ENCODE assay signal across 25 cellular contexts in genomic region chr13:113565526-113566226, GRCh38. TPM values are rescaled to one million over a fixed set of nuclear protein-coding genes. Genes with fewer than 3 reads are reported as not detected.
A peak's percentile ranks its signal among the peaks of the same experiment; 100 is the strongest.
DNase-seq lines count a peak whose midpoint lies in the region; ATAC-seq, FAIRE-seq and TF ChIP-seq lines count a peak whose summit lies in the region.
"Had no signal": no experiment of that assay in that cellular context is flagged by ENCODE, and none has a peak within 500 bp of the region (broad histone marks: within the 10 kb centered on the region; RNA-seq: fewer than 3 reads in every experiment).

No MANE protein-coding gene starts in this region.

- TF ChIP-seq POLR2A in stomach (IDR thresholded peaks at IDR 0.05): no peak

- no peak for TF ChIP-seq CTCF in activated CD8-positive, alpha-beta T cell treated with anti-CD3 and anti-CD28 coated beads for 36 hours (IDR thresholded peaks at IDR 0.05)
- no peak for TF ChIP-seq CTCF in kidney (IDR thresholded peaks at IDR 0.05; ENCODE audit: borderline replicate concordance, extremely low read depth, insufficient read depth)
- no peak for TF ChIP-seq CTCF in stomach (IDR thresholded peaks at IDR 0.05)
- TF ChIP-seq CTCF in HFFc6 (IDR thresholded peaks at IDR 0.05): no peak

- no peaks in the 10 kb centered on the region for H3K9me3 ChIP-seq in kidney (ENCODE audit: control insufficient read depth in 1 of 2, low read length in 2 of 2)
- H3K9me3 ChIP-seq in stomach: no peaks in the 10 kb centered on the region
- H3K9me3 ChIP-seq: thyroid gland had no signal

- no peaks in the 10 kb centered on the region for H3K36me3 Mint-ChIP-seq in activated CD8-positive, alpha-beta T cell treated with anti-CD3 and anti-CD28 coated beads, Interleukin-2, amount 10 ng/mL, durations not matched to agents 7 days and 5 days (ENCODE audit: low read depth)
- H3K36me3 Mint-ChIP-seq in activated CD8-positive, alpha-beta T cell treated with anti-CD3 and anti-CD28 coated beads for 36 hours (ENCODE audit: low read depth): no peaks in the 10 kb centered on the region
- no peaks in the 10 kb centered on the region for H3K36me3 Mint-ChIP-seq in central memory CD8-positive, alpha-beta T cell (ENCODE audit: insufficient read depth)
- H3K36me3 Mint-ChIP-seq in HFFc6 (ENCODE audit: low read depth): no peaks in the 10 kb centered on the region
- H3K36me3 Mint-ChIP-seq: CD4-positive, CD25-positive, alpha-beta regulatory T cell had no signal

- H3K4me3 Mint-ChIP-seq in activated CD8-positive, alpha-beta T cell treated with anti-CD3 and anti-CD28 coated beads, Interleukin-2, amount 10 ng/mL, durations not matched to agents 7 days and 5 days: no peak overlapping the region
- H3K4me3 Mint-ChIP-seq in activated CD8-positive, alpha-beta T cell treated with anti-CD3 and anti-CD28 coated beads for 36 hours: no peak overlapping the region
- no peak overlapping the region for H3K4me3 Mint-ChIP-seq in central memory CD8-positive, alpha-beta T cell
- H3K4me3 Mint-ChIP-seq in HFFc6: no peak overlapping the region
- H3K4me3 Mint-ChIP-seq: activated naive CD8-positive, alpha-beta T cell treated with anti-CD3 and anti-CD28 coated beads, Interleukin-2, amount 50 U/mL, for 24 hours; activated T-cell treated with anti-CD3 and anti-CD28 coated beads, Interleukin-2, amount 50 U/mL, for 24 hours; CD4-positive, CD25-positive, alpha-beta regulatory T cell; stimulated activated naive CD8-positive, alpha-beta T cell treated with anti-CD3 and anti-CD28 coated beads, Interleukin-15, Interleukin-2, amounts not matched to agents 100 ng/mL and 50 ng/mL, for 24 hours had no signal

- no peak for ATAC-seq in activated CD8-positive, alpha-beta T cell treated with anti-CD3 and anti-CD28 coated beads, Interleukin-2, amount 10 ng/mL, durations not matched to agents 7 days and 5 days
- no peak for ATAC-seq in activated CD8-positive, alpha-beta T cell treated with anti-CD3 and anti-CD28 coated beads for 36 hours
- ATAC-seq in central memory CD8-positive, alpha-beta T cell (replicated peaks; ENCODE audit: extremely low read depth, poor library complexity, severe bottlenecking): no peak
- ATAC-seq: activated naive CD8-positive, alpha-beta T cell treated with anti-CD3 and anti-CD28 coated beads, Interleukin-2, amount 50 U/mL, for 24 hours; foreskin keratinocyte; GM12878; left cardiac atrium had no signal

- peak; percentile 13 for DNase-seq in activated CD8-positive, alpha-beta T cell treated with anti-CD3 and anti-CD28 coated beads, Interleukin-2, amount 10 ng/mL, durations not matched to agents 7 days and 5 days
- no peak for DNase-seq in activated CD8-positive, alpha-beta T cell treated with anti-CD3 and anti-CD28 coated beads for 36 hours
- DNase-seq in central memory CD8-positive, alpha-beta T cell (ENCODE audit: low spot score in 2 of 2): no peak
- DNase-seq in kidney (peak; percentile 41), stomach (peak; percentile 13), HFFc6 (no peak), NCI-H524 (lab: John Stamatoyannopoulos, UW) (no peak), NCI-H748 (lab: John Stamatoyannopoulos, UW; ENCODE audit: unreplicated experiment) (no peak)
- DNase-seq: activated CD4-positive, alpha-beta T cell treated with anti-CD3 and anti-CD28 coated beads, Interleukin-2, amount 50 U/mL, for 4 hours; activated gamma-delta T cell; activated naive CD8-positive, alpha-beta T cell treated with anti-CD3 and anti-CD28 coated beads, Interleukin-2, amount 50 U/mL, for 24 hours; activated T-cell treated with anti-CD3 and anti-CD28 coated beads, Interleukin-2, amount 50 U/mL, for 24 hours; CD4-positive, CD25-positive, alpha-beta regulatory T cell; effector CD8-positive, alpha-beta T cell; foreskin keratinocyte; GM23248; left cardiac atrium; NCI-H1048; NCI-H187; NCI-H526 treated with DMSO at 0.1 percent for 48 hours; SIG-M5; thyroid gland had no signal

- no peak for FAIRE-seq in kidney (lab: Jason Lieb, UNC)
- FAIRE-seq: A204.1, GM12878 had no signal

- CTCF ChIA-PET in activated CD8-positive, alpha-beta T cell treated with anti-CD3 and anti-CD28 coated beads, Interleukin-2, amount 10 ng/mL, durations not matched to agents 7 days and 5 days (lab: Charles Lee): no interaction called here
- CTCF ChIA-PET in activated CD8-positive, alpha-beta T cell treated with anti-CD3 and anti-CD28 coated beads for 36 hours (lab: Charles Lee): no interaction called here

- POLR2A ChIA-PET in activated CD8-positive, alpha-beta T cell treated with anti-CD3 and anti-CD28 coated beads, Interleukin-2, amount 10 ng/mL, durations not matched to agents 7 days and 5 days (lab: Charles Lee): no interaction called here
- POLR2A ChIA-PET in activated CD8-positive, alpha-beta T cell treated with anti-CD3 and anti-CD28 coated beads for 36 hours (lab: Charles Lee): no interaction called here

- no peak overlapping the region for H3K27ac ChIP-seq in kidney (ENCODE audit: low read depth in 2 of 2, low read length in 2 of 2)
- H3K27ac ChIP-seq in stomach: no peak overlapping the region
- H3K27ac ChIP-seq: foreskin keratinocyte, GM23248, thyroid gland had no signal

- no peak overlapping the region for H3K27ac Mint-ChIP-seq in activated CD8-positive, alpha-beta T cell treated with anti-CD3 and anti-CD28 coated beads, Interleukin-2, amount 10 ng/mL, durations not matched to agents 7 days and 5 days
- H3K27ac Mint-ChIP-seq in activated CD8-positive, alpha-beta T cell treated with anti-CD3 and anti-CD28 coated beads for 36 hours: no peak overlapping the region
- peak overlapping the region; percentile 25 for H3K27ac Mint-ChIP-seq in central memory CD8-positive, alpha-beta T cell (ENCODE audit: low read depth)
- H3K27ac Mint-ChIP-seq in HFFc6: no peak overlapping the region
- H3K27ac Mint-ChIP-seq: activated naive CD8-positive, alpha-beta T cell treated with anti-CD3 and anti-CD28 coated beads, Interleukin-2, amount 50 U/mL, for 24 hours; activated T-cell treated with anti-CD3 and anti-CD28 coated beads, Interleukin-2, amount 50 U/mL, for 24 hours; CD4-positive, CD25-positive, alpha-beta regulatory T cell; stimulated activated naive CD8-positive, alpha-beta T cell treated with anti-CD3 and anti-CD28 coated beads, Interleukin-15, Interleukin-2, amounts not matched to agents 100 ng/mL and 50 ng/mL, for 24 hours had no signal

- 79 to 88% (median 82%) methylated on average over 20 to 26 of the region's 26 CpGs for WGBS in stomach, 5 donors

- H3K4me1 Mint-ChIP-seq in activated CD8-positive, alpha-beta T cell treated with anti-CD3 and anti-CD28 coated beads, Interleukin-2, amount 10 ng/mL, durations not matched to agents 7 days and 5 days (ENCODE audit: low read depth): peaks cover 2% of the 10 kb centered on the region
- no peaks in the 10 kb centered on the region for H3K4me1 Mint-ChIP-seq in activated CD8-positive, alpha-beta T cell treated with anti-CD3 and anti-CD28 coated beads for 36 hours (ENCODE audit: low read depth)
- H3K4me1 Mint-ChIP-seq in central memory CD8-positive, alpha-beta T cell: no peaks in the 10 kb centered on the region
- H3K4me1 Mint-ChIP-seq in HFFc6 (ENCODE audit: low read depth): peaks cover 7% of the 10 kb centered on the region

- TF ChIP-seq EP300 in stomach (IDR thresholded peaks at IDR 0.05): no peak

- no peak overlapping the region for H3K9ac ChIP-seq in kidney (ENCODE audit: low read length in 2 of 2)
- H3K9ac ChIP-seq: GM23248 had no signal

- no peaks in the 10 kb centered on the region for H3K9me3 Mint-ChIP-seq in activated CD8-positive, alpha-beta T cell treated with anti-CD3 and anti-CD28 coated beads, Interleukin-2, amount 10 ng/mL, durations not matched to agents 7 days and 5 days (ENCODE audit: insufficient read depth)
- H3K9me3 Mint-ChIP-seq in activated CD8-positive, alpha-beta T cell treated with anti-CD3 and anti-CD28 coated beads for 36 hours: no peaks in the 10 kb centered on the region
- H3K9me3 Mint-ChIP-seq in central memory CD8-positive, alpha-beta T cell: no peaks in the 10 kb centered on the region
- H3K9me3 Mint-ChIP-seq in HFFc6: no peaks in the 10 kb centered on the region
- H3K9me3 Mint-ChIP-seq: activated naive CD8-positive, alpha-beta T cell treated with anti-CD3 and anti-CD28 coated beads, Interleukin-2, amount 50 U/mL, for 24 hours; activated T-cell treated with anti-CD3 and anti-CD28 coated beads, Interleukin-2, amount 50 U/mL, for 24 hours; CD4-positive, CD25-positive, alpha-beta regulatory T cell; stimulated activated naive CD8-positive, alpha-beta T cell treated with anti-CD3 and anti-CD28 coated beads, Interleukin-15, Interleukin-2, amounts not matched to agents 100 ng/mL and 50 ng/mL, for 24 hours had no signal

- H3K4me1 ChIP-seq in kidney (ENCODE audit: control insufficient read depth in 1 of 2, insufficient read depth in 1 of 2, low read depth in 1 of 2, low read length in 2 of 2): peaks cover 0 to 2% of the 10 kb centered on the region in 2 donors
- H3K4me1 ChIP-seq in stomach: peaks cover 0 to 8% (median 6%) of the 10 kb centered on the region in 4 donors
- H3K4me1 ChIP-seq: foreskin keratinocyte, thyroid gland had no signal

- H3K27me3 ChIP-seq in stomach: peaks cover 0 to 6% (median 0%) of the 10 kb centered on the region in 3 donors
- H3K27me3 ChIP-seq: foreskin keratinocyte, thyroid gland had no signal

- no peaks in the 10 kb centered on the region for H3K36me3 ChIP-seq in kidney (ENCODE audit: control insufficient read depth in 1 of 2, insufficient read depth in 2 of 2, low read length in 2 of 2)
- no peaks in the 10 kb centered on the region for H3K36me3 ChIP-seq in stomach
- H3K36me3 ChIP-seq: thyroid gland had no signal

- no peak overlapping the region for H3K4me3 ChIP-seq in kidney (ENCODE audit: low read length in 2 of 2)
- H3K4me3 ChIP-seq in stomach: no peak overlapping the region
- H3K4me3 ChIP-seq: GM12878, GM23248, thyroid gland had no signal

- peaks cover 11% of the 10 kb centered on the region for H3K27me3 Mint-ChIP-seq in activated CD8-positive, alpha-beta T cell treated with anti-CD3 and anti-CD28 coated beads, Interleukin-2, amount 10 ng/mL, durations not matched to agents 7 days and 5 days (ENCODE audit: low read depth)
- H3K27me3 Mint-ChIP-seq in activated CD8-positive, alpha-beta T cell treated with anti-CD3 and anti-CD28 coated beads for 36 hours: peaks cover 16% of the 10 kb centered on the region
- H3K27me3 Mint-ChIP-seq in central memory CD8-positive, alpha-beta T cell: peaks cover 55% of the 10 kb centered on the region
- peaks cover 8% of the 10 kb centered on the region for H3K27me3 Mint-ChIP-seq in HFFc6 (ENCODE audit: insufficient read depth)

- intact Hi-C loops in activated CD8-positive, alpha-beta T cell treated with anti-CD3 and anti-CD28 coated beads for 36 hours (cut with micrococcal nuclease): no loop called here
- intact Hi-C loops in kidney (cut with DNase I) (no loop called here), stomach (cut with DNase I; ENCODE audit: low total_unique reads) (no loop called here)

RNA-seq across cellular contexts. Expression of gene TFDP1, which starts 18.9 kb away (rescaled TPM):
- total RNA-seq in activated CD8-positive, alpha-beta T cell treated with anti-CD3 and anti-CD28 coated beads, Interleukin-2, amount 10 ng/mL, durations not matched to agents 7 days and 5 days: 100 to 1,000 TPM; 180 to 191 TPM
- 100 to 1,000 TPM; 174 to 184 TPM for total RNA-seq in activated CD8-positive, alpha-beta T cell treated with anti-CD3 and anti-CD28 coated beads for 36 hours
- total RNA-seq in kidney: 46.9 TPM
- polyA plus RNA-seq in kidney (ENCODE audit: insufficient read depth, low read depth, low replicate concordance): 33.8 TPM
- 100 to 1,000 TPM in 2 of 5 donors, 10 to 100 TPM in 3; 35.3 to 207 (median 59.1) TPM for total RNA-seq in stomach
- polyA plus RNA-seq in stomach: 10 to 100 TPM; 27.3 to 57.2 (median 55.3) TPM
- total RNA-seq in HFFc6 (2021; fragmentation: NEBNext Ultra II Directional; extraction: Animal tissue kit (Norgen Biotek cat#: 25700)): 100 to 1,000 TPM; 121 to 155 (median 150) TPM

Comparison
In these comparisons a context has a peak if more than half of its experiments do, and no peak if none do; other contexts are left out.
1. DNase-seq: peak in activated CD8-positive, alpha-beta T cell treated with anti-CD3 and anti-CD28 coated beads, Interleukin-2, amount 10 ng/mL, durations not matched to agents 7 days and 5 days (single experiment), kidney (single experiment) and stomach (single experiment); none in activated CD8-positive, alpha-beta T cell treated with anti-CD3 and anti-CD28 coated beads for 36 hours (single experiment), central memory CD8-positive, alpha-beta T cell (0 of 2), HFFc6 (single experiment), NCI-H524 (0 of 2) and NCI-H748 (single experiment).